ENCODE assay signal across 35 cellular contexts in the genomic region with DNA sequence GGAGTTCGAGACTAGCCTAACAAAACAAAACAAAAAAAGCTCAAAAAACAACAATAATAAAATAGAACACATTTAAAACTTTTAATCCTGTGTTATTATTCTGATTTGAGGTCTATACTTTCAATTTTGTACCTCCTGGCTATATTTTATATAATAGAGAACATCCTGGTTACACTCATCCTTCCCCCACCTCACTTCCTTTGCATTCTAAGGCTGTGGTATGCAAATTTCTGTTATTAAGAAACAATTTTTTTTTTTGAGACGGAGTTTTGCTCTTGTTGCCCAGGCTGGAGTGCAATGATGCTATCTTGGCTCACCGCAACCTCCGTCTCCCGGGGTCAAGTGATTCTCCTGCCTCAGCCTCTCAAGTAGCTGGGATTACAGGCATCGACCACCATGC.
"Had no signal": no experiment of that assay in that cellular context is flagged by ENCODE, and none has a peak within 500 bp of the region (broad histone marks: within the 10 kb centered on the region; RNA-seq: fewer than 3 reads in every experiment).

No MANE protein-coding gene starts in this region.

- H3K9me3 Mint-ChIP-seq: activated CD4-positive, alpha-beta T cell treated with anti-CD3 and anti-CD28 coated beads, Interleukin-2, amount 10 ng/mL, durations not matched to agents 24 days and 14 days; activated naive CD4-positive, alpha-beta T cell treated with anti-CD3 and anti-CD28 coated beads, Interleukin-2, amount 50 U/mL, for 24 hours; activated naive CD8-positive, alpha-beta T cell treated with anti-CD3 and anti-CD28 coated beads, Interleukin-2, amount 50 U/mL, for 24 hours; activated T-cell treated with anti-CD3 and anti-CD28 coated beads, Interleukin-2, amount 50 U/mL, for 72 hours; effector memory CD8-positive, alpha-beta T cell; immature natural killer cell; nephron; stimulated activated naive CD8-positive, alpha-beta T cell treated with anti-CD3 and anti-CD28 coated beads, Interleukin-15, Interleukin-2, amounts not matched to agents 100 ng/mL and 50 ng/mL, for 24 hours had no signal

- H3K27ac Mint-ChIP-seq: activated CD4-positive, alpha-beta T cell treated with anti-CD3 and anti-CD28 coated beads, Interleukin-2, amount 10 ng/mL, durations not matched to agents 24 days and 14 days; activated CD8-positive, alpha-beta memory T cell treated with anti-CD3 and anti-CD28 coated beads, Interleukin-2, amount 10 ng/mL, durations not matched to agents 7 days and 5 days; activated CD8-positive, alpha-beta T cell treated with anti-CD3 and anti-CD28 coated beads, Interleukin-2, amount 10 ng/mL, durations not matched to agents 7 days and 5 days; activated naive CD4-positive, alpha-beta T cell treated with anti-CD3 and anti-CD28 coated beads, Interleukin-2, amount 50 U/mL, for 24 hours; activated naive CD8-positive, alpha-beta T cell treated with anti-CD3 and anti-CD28 coated beads, Interleukin-2, amount 50 U/mL, for 24 hours; activated T-cell treated with anti-CD3 and anti-CD28 coated beads, Interleukin-2, amount 50 U/mL, for 72 hours; effector memory CD8-positive, alpha-beta T cell; immature natural killer cell; nephron; stimulated activated naive CD8-positive, alpha-beta T cell treated with anti-CD3 and anti-CD28 coated beads, Interleukin-15, Interleukin-2, amounts not matched to agents 100 ng/mL and 50 ng/mL, for 24 hours had no signal

- H3K4me2 ChIP-seq: hepatocyte had no signal

- H3K36me3 ChIP-seq: colonic mucosa, prostate gland had no signal

- H3K27ac ChIP-seq: body of pancreas, colonic mucosa, dorsolateral prefrontal cortex, gastroesophageal sphincter, hepatocyte, pancreas, prostate gland, skin epidermis, thoracic aorta, WERI-Rb-1 had no signal

- H3K27me3 Mint-ChIP-seq: activated CD4-positive, alpha-beta T cell treated with anti-CD3 and anti-CD28 coated beads, Interleukin-2, amount 10 ng/mL, durations not matched to agents 24 days and 14 days; activated naive CD4-positive, alpha-beta T cell treated with anti-CD3 and anti-CD28 coated beads, Interleukin-2, amount 50 U/mL, for 24 hours had no signal

- DNase-seq: activated CD4-positive, alpha-beta T cell treated with anti-CD3 and anti-CD28 coated beads, Interleukin-2, amount 10 ng/mL, durations not matched to agents 24 days and 14 days; activated CD8-positive, alpha-beta memory T cell treated with anti-CD3 and anti-CD28 coated beads, Interleukin-2, amount 10 ng/mL, durations not matched to agents 7 days and 5 days; activated CD8-positive, alpha-beta T cell treated with anti-CD3 and anti-CD28 coated beads, Interleukin-2, amount 10 ng/mL, durations not matched to agents 7 days and 5 days; activated gamma-delta T cell treated with Interleukin-2 at 50 U/mL for 16 hours; activated naive CD8-positive, alpha-beta T cell treated with anti-CD3 and anti-CD28 coated beads, Interleukin-2, amount 50 U/mL, for 24 hours; activated T-cell treated with anti-CD3 and anti-CD28 coated beads, Interleukin-2, amount 50 U/mL, for 72 hours; body of pancreas; cerebellar nuclear complex; colonic mucosa; dorsolateral prefrontal cortex; effector memory CD8-positive, alpha-beta T cell; erythroblast; immature natural killer cell; kidney; left colon; mammary epithelial cell; nucleus accumbens; pancreas; retina; stimulated activated CD4-positive, alpha-beta T cell treated with anti-CD3 and anti-CD28 coated beads, Interleukin-12 subunit alpha, Interleukin-12 subunit beta, amount 100 ng/mL, for 4 hours; stimulated activated CD4-positive, alpha-beta T cell treated with anti-CD3 and anti-CD28 coated beads, Interleukin-4, amount 100 ng/mL, for 1 hour; T1000; trophoblast cell; WERI-Rb-1 had no signal

- H3K9me3 ChIP-seq: body of pancreas, colonic mucosa, gastroesophageal sphincter, pancreas, prostate gland, thoracic aorta had no signal

- FAIRE-seq: kidney, pancreas, urothelium cell line had no signal

- H3K27me3 ChIP-seq: body of pancreas, colonic mucosa, gastroesophageal sphincter, hepatocyte, pancreas had no signal

- H2AFZ ChIP-seq: hepatocyte had no signal

- H3K4me1 ChIP-seq: colonic mucosa, prostate gland had no signal

- H3K4me3 ChIP-seq: body of pancreas, colonic mucosa, dorsolateral prefrontal cortex, gastroesophageal sphincter, hepatocyte, pancreas, prostate gland, skin epidermis, thoracic aorta had no signal

- ATAC-seq: activated CD4-positive, CD25-positive, alpha-beta regulatory T cell treated with anti-CD3 and anti-CD28 coated beads, Interleukin-2, amount 50 U/mL, for 24 hours; activated CD8-positive, alpha-beta memory T cell treated with anti-CD3 and anti-CD28 coated beads, Interleukin-2, amount 10 ng/mL, durations not matched to agents 7 days and 5 days; activated CD8-positive, alpha-beta T cell treated with anti-CD3 and anti-CD28 coated beads, Interleukin-2, amount 10 ng/mL, durations not matched to agents 7 days and 5 days; activated naive CD8-positive, alpha-beta T cell treated with anti-CD3 and anti-CD28 coated beads, Interleukin-2, amount 50 U/mL, for 24 hours; activated T-cell treated with anti-CD3 and anti-CD28 coated beads, Interleukin-2, amount 50 U/mL, for 72 hours; body of pancreas; effector memory CD8-positive, alpha-beta T cell; gastroesophageal sphincter; left colon; pancreas; sciatic nerve had no signal

- H3K4me3 Mint-ChIP-seq: activated CD4-positive, alpha-beta T cell treated with anti-CD3 and anti-CD28 coated beads, Interleukin-2, amount 10 ng/mL, durations not matched to agents 24 days and 14 days; activated CD8-positive, alpha-beta memory T cell treated with anti-CD3 and anti-CD28 coated beads, Interleukin-2, amount 10 ng/mL, durations not matched to agents 7 days and 5 days; activated CD8-positive, alpha-beta T cell treated with anti-CD3 and anti-CD28 coated beads, Interleukin-2, amount 10 ng/mL, durations not matched to agents 7 days and 5 days; activated naive CD4-positive, alpha-beta T cell treated with anti-CD3 and anti-CD28 coated beads, Interleukin-2, amount 50 U/mL, for 24 hours; activated naive CD8-positive, alpha-beta T cell treated with anti-CD3 and anti-CD28 coated beads, Interleukin-2, amount 50 U/mL, for 24 hours; activated T-cell treated with anti-CD3 and anti-CD28 coated beads, Interleukin-2, amount 50 U/mL, for 72 hours; effector memory CD8-positive, alpha-beta T cell; immature natural killer cell; stimulated activated naive CD8-positive, alpha-beta T cell treated with anti-CD3 and anti-CD28 coated beads, Interleukin-15, Interleukin-2, amounts not matched to agents 100 ng/mL and 50 ng/mL, for 24 hours had no signal
